8 cellular contexts compared by ENCODE assay signal in the genomic region with DNA sequence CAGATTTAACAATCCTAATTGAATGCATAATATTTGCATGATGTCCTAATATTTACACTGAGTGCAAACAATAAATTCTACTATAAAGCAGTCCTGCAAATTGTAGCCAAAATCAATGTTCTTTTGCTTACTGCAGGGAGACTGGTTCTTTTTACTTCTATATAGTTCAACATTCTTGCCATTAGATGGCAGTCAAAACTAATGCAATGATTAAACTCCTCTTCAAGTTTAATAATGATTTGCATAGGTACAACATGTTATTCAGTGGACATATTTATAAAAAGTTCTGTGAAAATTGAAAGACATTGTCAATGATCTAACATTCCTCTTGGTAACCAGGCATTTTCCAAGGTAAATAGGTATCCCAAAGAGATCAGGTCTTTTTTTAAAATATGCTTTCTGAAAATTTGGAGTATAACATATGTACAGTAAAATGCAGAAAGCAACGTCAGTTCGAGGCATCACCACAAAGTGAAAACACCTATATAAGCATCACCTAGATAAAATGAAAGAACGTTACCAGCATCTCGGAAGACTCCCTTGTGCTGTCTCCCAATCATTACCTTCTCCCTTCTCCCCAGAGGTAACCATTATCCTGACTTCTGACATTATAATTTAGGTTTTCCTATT. TPM values are rescaled to one million over a fixed set of nuclear protein-coding genes. Genes with fewer than 3 reads are reported as not detected.
DNase-seq lines count a peak whose midpoint lies in the region; ATAC-seq and TF ChIP-seq lines count a peak whose summit lies in the region.

No MANE protein-coding gene starts in this region.

- no peaks in the 10 kb centered on the region for H3K36me3 Mint-ChIP-seq in neural crest cell (ENCODE audit: low read depth)
- no peaks in the 10 kb centered on the region for H3K36me3 Mint-ChIP-seq in activated naive CD4-positive, alpha-beta T cell treated with anti-CD3 and anti-CD28 coated beads, Interleukin-2, amount 50 U/mL, for 72 hours

- TF ChIP-seq CTCF in DOHH2 (IDR thresholded peaks at IDR 0.05; ENCODE audit: low read depth, low read length, poor library complexity, severe bottlenecking), result peak; percentile 58
- TF ChIP-seq CTCF in LNCAP (IDR thresholded peaks at IDR 0.05), result peak; percentile 72
- peak; percentile 60 for TF ChIP-seq CTCF in epithelial cell of proximal tubule (conservative IDR thresholded peaks at IDR 0.05; ENCODE audit: low read depth, low read length)
- peak; percentile 84 for TF ChIP-seq CTCF in neural crest cell (conservative IDR thresholded peaks at IDR 0.05)

- H3K4me2 ChIP-seq in DOHH2 (ENCODE audit: low read length), result peak overlapping the region; percentile 23

- no peaks in the 10 kb centered on the region for H3K36me3 ChIP-seq in DOHH2 (ENCODE audit: control insufficient read depth, low read length)

- no peak overlapping the region for H3K27ac ChIP-seq in DOHH2 (ENCODE audit: low read depth, low read length)

- H3F3A ChIP-seq in DOHH2 (ENCODE audit: control insufficient read depth, insufficient read depth), result no peaks in the 10 kb centered on the region

- H3K4me3 ChIP-seq in DOHH2 (ENCODE audit: low read length) (no peak overlapping the region), epithelial cell of proximal tubule (ENCODE audit: low read depth, low read length) (no peak overlapping the region)

- H3K27ac Mint-ChIP-seq in neural crest cell (ENCODE audit: unreplicated experiment), result no peak overlapping the region
- H3K27ac Mint-ChIP-seq in activated naive CD4-positive, alpha-beta T cell treated with anti-CD3 and anti-CD28 coated beads, Interleukin-2, amount 50 U/mL, for 72 hours, result no peak overlapping the region

- H3K27me3 ChIP-seq in DOHH2 (ENCODE audit: control insufficient read depth, low read length), result no peaks in the 10 kb centered on the region

- no peaks in the 10 kb centered on the region for H3K27me3 Mint-ChIP-seq in neural crest cell (ENCODE audit: low read depth)

- no peak overlapping the region for H3K4me3 Mint-ChIP-seq in neural crest cell

- no peak for ATAC-seq in activated naive CD4-positive, alpha-beta T cell treated with anti-CD3 and anti-CD28 coated beads, Interleukin-2, amount 50 U/mL, for 72 hours
- ATAC-seq in GM18873 (IDR thresholded peaks at IDR 0.05; ENCODE audit: low FRiP score, unreplicated experiment), result no peak
- no peak for ATAC-seq in GM21717 (IDR thresholded peaks at IDR 0.05; ENCODE audit: unreplicated experiment)

- H3K9me2 ChIP-seq in DOHH2 (replicated peaks; ENCODE audit: control insufficient read depth, low read length), result no peaks in the 10 kb centered on the region

- H3K4me1 ChIP-seq in DOHH2 (ENCODE audit: control insufficient read depth, low read length), result peaks cover 16% of the 10 kb centered on the region

- H3K4me1 Mint-ChIP-seq in neural crest cell, result no peaks in the 10 kb centered on the region

- no peaks in the 10 kb centered on the region for H3K9me3 Mint-ChIP-seq in neural crest cell
- H3K9me3 Mint-ChIP-seq in activated naive CD4-positive, alpha-beta T cell treated with anti-CD3 and anti-CD28 coated beads, Interleukin-2, amount 50 U/mL, for 72 hours, result no peaks in the 10 kb centered on the region

- H3K9me3 ChIP-seq in DOHH2 (ENCODE audit: control insufficient read depth, insufficient read depth, low read length), result no peaks in the 10 kb centered on the region

- H3K79me2 ChIP-seq in DOHH2 (ENCODE audit: control insufficient read depth, low read length), result no peaks in the 10 kb centered on the region

- no peaks in the 10 kb centered on the region for H4K20me1 ChIP-seq in DOHH2 (ENCODE audit: control insufficient read depth, insufficient read depth, low read depth, low read length)

- DNase-seq in RKO (ENCODE audit: low spot score) (peak; percentile 72), epithelial cell of proximal tubule (ENCODE audit: low read depth) (no peak), neural crest cell (ENCODE audit: low read depth, low spot score) (no peak)
- no peak for DNase-seq in activated naive CD4-positive, alpha-beta T cell treated with anti-CD3 and anti-CD28 coated beads, Interleukin-2, amount 50 U/mL, for 72 hours (ENCODE audit: low spot score in 2 of 2)

RNA-seq across cellular contexts. Expression of a gene that starts 9.8 kb away (rescaled TPM):
- total RNA-seq in epithelial cell of proximal tubule, result 32.1 and 37.6 TPM in 2 replicates
- 60.9 and 63.5 TPM in 2 replicates for total RNA-seq in neural crest cell
- under 1 TPM; 0.36 to 0.86 TPM for total RNA-seq in activated naive CD4-positive, alpha-beta T cell treated with anti-CD3 and anti-CD28 coated beads, Interleukin-2, amount 50 U/mL, for 72 hours

Comparison
In these comparisons a context has a peak if more than half of its experiments do, and no peak if none do; other contexts are left out.
1. RNA of a gene that starts 9.8 kb away (total RNA-seq): 60.9 to 63.5 TPM in neural crest cell and 32.1 to 37.6 TPM in epithelial cell of proximal tubule; 0.36 to 0.86 TPM in activated naive CD4-positive, alpha-beta T cell treated with anti-CD3 and anti-CD28 coated beads, Interleukin-2, amount 50 U/mL, for 72 hours; every median in the first group is over 10 times any median in the second.
2. Peak in every context shown above with its lines, with median percentiles within 50 percentile points of each other: CTCF ChIP-seq.